In genomic region chr11:15770798-15771414, GRCh38 we compare ENCODE assay signal across 7 cellular contexts.
DNase-seq lines count a peak whose midpoint lies in the region; ATAC-seq, FAIRE-seq and TF ChIP-seq lines count a peak whose summit lies in the region.

No MANE protein-coding gene starts in this region.

- H3K9me3 ChIP-seq in OCI-LY7 (ENCODE audit: low read length) (no peaks in the 10 kb centered on the region), esophagus squamous epithelium (no peaks in the 10 kb centered on the region), trophoblast cell (ENCODE audit: insufficient read depth, low read depth, low read length) (no peaks in the 10 kb centered on the region)

- H3K79me2 ChIP-seq in OCI-LY7 (ENCODE audit: insufficient read depth, low read depth, low read length), result no peaks in the 10 kb centered on the region
- H3K79me2 ChIP-seq in trophoblast cell (ENCODE audit: control insufficient read depth, insufficient read depth, low read length, poor library complexity), result no peaks in the 10 kb centered on the region

- BruUV-seq in OCI-LY7 (replicated peaks; lab: Mats Ljungman, UMichigan), result no TSS peak

- no peak overlapping the region for H2BK120ac ChIP-seq in trophoblast cell (ENCODE audit: insufficient read depth, low read length, poor library complexity)

- no peaks in the 10 kb centered on the region for H4K20me1 ChIP-seq in OCI-LY7 (ENCODE audit: insufficient read depth, low read length)

- peaks cover 3% of the 10 kb centered on the region for H3K79me1 ChIP-seq in trophoblast cell (ENCODE audit: low read length)

- H3K4me3 ChIP-seq in OCI-LY7 (ENCODE audit: low read depth, low read length, poor library complexity, severe bottlenecking) (no peak overlapping the region), esophagus squamous epithelium (no peak overlapping the region), trophoblast cell (ENCODE audit: low read depth, low read length) (no peak overlapping the region)

- DNase-seq in ELR (ENCODE audit: low read depth), result peak; percentile 17
- DNase-seq in H54 (ENCODE audit: insufficient read length, low spot score), result peak; percentile 9
- DNase-seq in OCI-LY7 (ENCODE audit: low spot score), result peak; percentile 26
- DNase-seq in esophagus squamous epithelium (lab: John Stamatoyannopoulos, UW), result no peak
- DNase-seq in trophoblast cell, result peak; percentile 23 to 33
- DNase-seq in superior temporal gyrus (ENCODE audit: extremely low spot score), result no peak

- H3K36me3 ChIP-seq in OCI-LY7 (ENCODE audit: insufficient read depth, low read length) (no peaks in the 10 kb centered on the region), esophagus squamous epithelium (no peaks in the 10 kb centered on the region), trophoblast cell (ENCODE audit: control insufficient read depth in 1 of 2, insufficient read depth in 2 of 2, low read length in 2 of 2) (peaks cover 0 to 2% of the 10 kb centered on the region in 2 experiments)

- TF ChIP-seq POLR2A in H54 (IDR thresholded peaks at IDR 0.05; ENCODE audit: low read depth, low read length), result no peak
- no peak for TF ChIP-seq POLR2A in esophagus squamous epithelium (IDR thresholded peaks at IDR 0.05)

- H3K27me3 ChIP-seq in esophagus squamous epithelium (peaks cover 0 to 3% (median 0%) of the 10 kb centered on the region in 4 donors), trophoblast cell (ENCODE audit: insufficient read depth, low read length) (no peaks in the 10 kb centered on the region)

- peak overlapping the region; percentile 23 for H4K91ac ChIP-seq in trophoblast cell (ENCODE audit: low read depth, low read length)

- H3K9ac ChIP-seq in trophoblast cell (ENCODE audit: low read length), result no peak overlapping the region

- H3K4me2 ChIP-seq in OCI-LY7 (ENCODE audit: low read length) (no peak overlapping the region), trophoblast cell (ENCODE audit: low read length) (no peak overlapping the region)

- H3K4me1 ChIP-seq in OCI-LY7 (ENCODE audit: insufficient read depth, low read length, poor library complexity, severe bottlenecking) (no peaks in the 10 kb centered on the region), esophagus squamous epithelium (peaks cover 0 to 27% (median 6%) of the 10 kb centered on the region in 3 donors), trophoblast cell (ENCODE audit: control insufficient read depth in 1 of 2, insufficient read depth in 2 of 2, low read length in 2 of 2) (peaks cover 7 to 12% of the 10 kb centered on the region in 2 experiments)

- 83 to 100% methylated on average over 1 of the region's 1 CpG for WGBS in esophagus squamous epithelium, 2 donors
- no CpG with 5 or more reads among the region's 1 CpG for WGBS in trophoblast cell (ENCODE audit: extremely low coverage, insufficient coverage, insufficient read length)

- FAIRE-seq in H54 (lab: Jason Lieb, UNC), result no peak

- H2AFZ ChIP-seq in OCI-LY7 (ENCODE audit: low read length) (no peak overlapping the region), trophoblast cell (ENCODE audit: insufficient read depth, low read length, poor library complexity) (no peak overlapping the region)

- no peak overlapping the region for H2AK5ac ChIP-seq in trophoblast cell (ENCODE audit: low read length)

- POLR2A ChIA-PET in OCI-LY7 (lab: Charles Lee), result no interaction called here

- H2BK5ac ChIP-seq in trophoblast cell (ENCODE audit: low read depth, low read length, poor library complexity), result no peak overlapping the region

- intact Hi-C loops in OCI-LY7 (cut with micrococcal nuclease; ENCODE audit: unreplicated experiment) (no loop called here), esophagus squamous epithelium (cut with DNase I) (no loop called here)

- TF ChIP-seq CTCF in OCI-LY7 (conservative IDR thresholded peaks at IDR 0.05; ENCODE audit: low read length), result peak; percentile 76
- peak in 5 of 6 experiments; percentile 18 to 55 (median 49) for TF ChIP-seq CTCF in esophagus squamous epithelium (IDR thresholded peaks at IDR 0.05)

- no peak overlapping the region for H3K23ac ChIP-seq in trophoblast cell (ENCODE audit: low read length)

- H3K14ac ChIP-seq in trophoblast cell (ENCODE audit: low read length), result no peak overlapping the region

- H3K4ac ChIP-seq in trophoblast cell (ENCODE audit: low read depth, low read length), result no peak overlapping the region

- H3K18ac ChIP-seq in trophoblast cell (ENCODE audit: low read length), result no peak overlapping the region

- no peak overlapping the region for H4K8ac ChIP-seq in trophoblast cell (ENCODE audit: low read depth, low read length)

- no peak overlapping the region for H2BK12ac ChIP-seq in trophoblast cell (ENCODE audit: low read length)

- H3K9me2 ChIP-seq in OCI-LY7 (ENCODE audit: insufficient read depth, low read length), result no peaks in the 10 kb centered on the region

- CTCF ChIA-PET in OCI-LY7 (lab: Charles Lee; ENCODE audit: unreplicated experiment), result no interaction called here

- no peak for ATAC-seq in HG03469 (IDR thresholded peaks at IDR 0.05; ENCODE audit: unreplicated experiment)

- H3K27ac ChIP-seq in OCI-LY7 (ENCODE audit: low read depth, low read length, poor library complexity, severe bottlenecking), result no peak overlapping the region
- no peak overlapping the region for H3K27ac ChIP-seq in esophagus squamous epithelium
- no peak overlapping the region for H3K27ac ChIP-seq in trophoblast cell (ENCODE audit: low read depth, low read length)

- no peak overlapping the region for H4K12ac ChIP-seq in trophoblast cell (ENCODE audit: low read depth, low read length)

Comparison
In these comparisons a context has a peak if more than half of its experiments do, and no peak if none do; other contexts are left out.
1. DNase-seq: peak in ELR (single experiment), H54 (single experiment), OCI-LY7 (single experiment) and trophoblast cell (2 of 2); none in esophagus squamous epithelium (single experiment) and superior temporal gyrus (single experiment).